ENCODE assay signal across 8 cellular contexts in genomic region chr1:113874017-113874879, GRCh38. TPM values are rescaled to one million over a fixed set of nuclear protein-coding genes. Genes with fewer than 3 reads are reported as not detected.
DNase-seq lines count a peak whose midpoint lies in the region; FAIRE-seq and TF ChIP-seq lines count a peak whose summit lies in the region.

No MANE protein-coding gene starts in this region.

- no peak overlapping the region for H3K4me2 ChIP-seq in MM.1S (ENCODE audit: low read depth, low read length)
- H3K4me2 ChIP-seq in osteoblast (ENCODE audit: insufficient read depth, low read length) = no peak overlapping the region

- H3K27ac ChIP-seq in MM.1S (ENCODE audit: low read length) = no peak overlapping the region
- no peak overlapping the region for H3K27ac ChIP-seq in osteoblast (ENCODE audit: low read depth, low read length)
- no peak overlapping the region for H3K27ac ChIP-seq in kidney (ENCODE audit: low read depth in 2 of 2, low read length in 2 of 2)

- no peaks in the 10 kb centered on the region for H3K9me2 ChIP-seq in MM.1S (replicated peaks; ENCODE audit: insufficient read depth, low read length)

- H3K79me2 ChIP-seq in MM.1S (ENCODE audit: low read length) = no peaks in the 10 kb centered on the region
- no peaks in the 10 kb centered on the region for H3K79me2 ChIP-seq in osteoblast (ENCODE audit: insufficient read depth, low read length)

- no peaks in the 10 kb centered on the region for H3K9me3 Mint-ChIP-seq in activated naive CD8-positive, alpha-beta T cell treated with anti-CD3 and anti-CD28 coated beads for 36 hours

- H3K27me3 Mint-ChIP-seq in activated naive CD8-positive, alpha-beta T cell treated with anti-CD3 and anti-CD28 coated beads for 36 hours = no peaks in the 10 kb centered on the region

- peaks cover 14% of the 10 kb centered on the region for H3K4me1 ChIP-seq in MM.1S (ENCODE audit: low read length)
- peaks cover 21% of the 10 kb centered on the region for H3K4me1 ChIP-seq in osteoblast (ENCODE audit: insufficient read depth, low read length)
- no peaks in the 10 kb centered on the region for H3K4me1 ChIP-seq in kidney (ENCODE audit: control insufficient read depth in 1 of 2, insufficient read depth in 1 of 2, low read depth in 1 of 2, low read length in 2 of 2)

- H3K27me3 ChIP-seq in MM.1S (replicated peaks; ENCODE audit: insufficient read depth, low read length) (no peaks in the 10 kb centered on the region), osteoblast (ENCODE audit: insufficient read depth, low read length) (no peaks in the 10 kb centered on the region)

- no peak overlapping the region for H2AFZ ChIP-seq in MM.1S (ENCODE audit: low read length)
- no peak overlapping the region for H2AFZ ChIP-seq in osteoblast (ENCODE audit: low read length)

- H3K4me1 Mint-ChIP-seq in activated naive CD8-positive, alpha-beta T cell treated with anti-CD3 and anti-CD28 coated beads for 36 hours = peaks cover 53% of the 10 kb centered on the region

- H4K20me1 ChIP-seq in MM.1S (ENCODE audit: insufficient read depth, low read length) (no peaks in the 10 kb centered on the region), osteoblast (ENCODE audit: insufficient read depth, low read length) (no peaks in the 10 kb centered on the region)

- peak; percentile 36 for TF ChIP-seq CTCF in AG09309 (IDR thresholded peaks at IDR 0.05; ENCODE audit: control insufficient read depth, insufficient read depth, low read depth, low read length, missing control alignments)
- TF ChIP-seq CTCF in MM.1S (IDR thresholded peaks at IDR 0.05; ENCODE audit: low read length) = peak; percentile 20
- peak; percentile 26 for TF ChIP-seq CTCF in osteoblast (IDR thresholded peaks at IDR 0.05; ENCODE audit: extremely low read depth, low read depth, low read length)
- TF ChIP-seq CTCF in kidney (IDR thresholded peaks at IDR 0.05; ENCODE audit: borderline replicate concordance, extremely low read depth, insufficient read depth) = no peak

- no peaks in the 10 kb centered on the region; the same call in 1 of the 2 replicates for H3F3A ChIP-seq in MM.1S (ENCODE audit: insufficient read depth, low read length)

- H3K36me3 ChIP-seq in MM.1S (replicated peaks; ENCODE audit: insufficient read depth, low read length) (no peaks in the 10 kb centered on the region), osteoblast (ENCODE audit: insufficient read depth, low read length) (no peaks in the 10 kb centered on the region), kidney (ENCODE audit: control insufficient read depth in 1 of 2, insufficient read depth in 2 of 2, low read length in 2 of 2) (no peaks in the 10 kb centered on the region)

- intact Hi-C loops in kidney (cut with DNase I) = no loop called here

- H3K9ac ChIP-seq in MM.1S (ENCODE audit: low read length) (no peak overlapping the region), kidney (ENCODE audit: low read length in 2 of 2) (no peak overlapping the region)

- DNase-seq in AG09309 (ENCODE audit: low read depth) (no peak), GM18507 (ENCODE audit: extremely low spot score, insufficient read length, low read depth) (no peak), MM.1S (no peak), osteoblast (ENCODE audit: insufficient read length, low spot score, missing footprints) (no peak), kidney (no peak), pons (ENCODE audit: low spot score) (no peak), UCSD-AML1 (lab: John Stamatoyannopoulos, UW; ENCODE audit: unreplicated experiment) (no peak)
- no peak for DNase-seq in activated naive CD8-positive, alpha-beta T cell treated with anti-CD3 and anti-CD28 coated beads for 36 hours

- peak overlapping the region; percentile 91 for H3K27ac Mint-ChIP-seq in activated naive CD8-positive, alpha-beta T cell treated with anti-CD3 and anti-CD28 coated beads for 36 hours

- peak overlapping the region; percentile 48 for H3K4me3 Mint-ChIP-seq in activated naive CD8-positive, alpha-beta T cell treated with anti-CD3 and anti-CD28 coated beads for 36 hours

- peaks cover 16% of the 10 kb centered on the region for H3K36me3 Mint-ChIP-seq in activated naive CD8-positive, alpha-beta T cell treated with anti-CD3 and anti-CD28 coated beads for 36 hours

- no peak overlapping the region for H3K4me3 ChIP-seq in AG09309 (ENCODE audit: control insufficient read depth, low read depth, low read length)
- H3K4me3 ChIP-seq in MM.1S (ENCODE audit: low read length) = no peak overlapping the region
- H3K4me3 ChIP-seq in osteoblast (ENCODE audit: insufficient read depth, low read length) = no peak overlapping the region
- H3K4me3 ChIP-seq in kidney (ENCODE audit: low read length in 2 of 2) = no peak overlapping the region

- H3K9me3 ChIP-seq in MM.1S (replicated peaks; ENCODE audit: insufficient read depth, low read length) (no peaks in the 10 kb centered on the region), osteoblast (ENCODE audit: low read depth, low read length) (no peaks in the 10 kb centered on the region), kidney (ENCODE audit: control insufficient read depth in 1 of 2, low read length in 2 of 2) (no peaks in the 10 kb centered on the region)

- peak; percentile 83 for FAIRE-seq in GM18507 (lab: Jason Lieb, UNC)
- no peak for FAIRE-seq in kidney (lab: Jason Lieb, UNC)

RNA-seq across cellular contexts. Expression of gene PTPN22, which starts 2.7 kb away (rescaled TPM):
- total RNA-seq in activated naive CD8-positive, alpha-beta T cell treated with anti-CD3 and anti-CD28 coated beads for 36 hours = 10 to 100 TPM; 67.9 to 68.4 TPM
- total RNA-seq in osteoblast (1.1 and 1.8 TPM in 2 replicates), kidney (6.6 TPM)
- polyA plus RNA-seq in kidney (ENCODE audit: insufficient read depth, low read depth, low replicate concordance) = 0.32 TPM

RNA-seq across cellular contexts. Expression of gene BCL2L15, which starts 13.1 kb away (rescaled TPM):
- 1 to 10 TPM in 1 of 2 experiments, under 1 TPM in 1; 0.88 to 2.2 TPM for total RNA-seq in activated naive CD8-positive, alpha-beta T cell treated with anti-CD3 and anti-CD28 coated beads for 36 hours
- total RNA-seq in osteoblast (0.29 and 0.36 TPM in 2 replicates), kidney (34.3 TPM)
- polyA plus RNA-seq in kidney (ENCODE audit: insufficient read depth, low read depth, low replicate concordance) = 2.2 TPM

RNA-seq across cellular contexts. Expression of gene AP4B1, which starts 30.4 kb away (rescaled TPM):
- 10 to 100 TPM; 36.8 to 37.7 TPM for total RNA-seq in activated naive CD8-positive, alpha-beta T cell treated with anti-CD3 and anti-CD28 coated beads for 36 hours
- total RNA-seq in osteoblast = 14.1 and 15.9 TPM in 2 replicates
- 21.7 TPM for total RNA-seq in kidney
- 8.7 TPM for polyA plus RNA-seq in kidney (ENCODE audit: insufficient read depth, low read depth, low replicate concordance)

RNA-seq across cellular contexts. Expression of gene DCLRE1B, which starts 30.9 kb away (rescaled TPM):
- 10 to 100 TPM; 25.2 to 26.5 TPM for total RNA-seq in activated naive CD8-positive, alpha-beta T cell treated with anti-CD3 and anti-CD28 coated beads for 36 hours
- 3.6 and 4.7 TPM in 2 replicates for total RNA-seq in osteoblast
- total RNA-seq in kidney = 6.1 TPM
- 1.4 TPM for polyA plus RNA-seq in kidney (ENCODE audit: insufficient read depth, low read depth, low replicate concordance)

RNA-seq across cellular contexts. Expression of gene HIPK1, which starts 54.9 kb away (rescaled TPM):
- 10 to 100 TPM; 41.1 to 45.7 TPM for total RNA-seq in activated naive CD8-positive, alpha-beta T cell treated with anti-CD3 and anti-CD28 coated beads for 36 hours
- total RNA-seq in osteoblast (22.7 and 23.9 TPM in 2 replicates), kidney (65.0 TPM)
- 8.4 TPM for polyA plus RNA-seq in kidney (ENCODE audit: insufficient read depth, low read depth, low replicate concordance)

Comparison
In these comparisons a context has a peak if more than half of its experiments do, and no peak if none do; other contexts are left out.
1. RNA of gene BCL2L15, which starts 13.1 kb away (total RNA-seq): 34.3 TPM in kidney (single experiment); 0.88 to 2.2 TPM in activated naive CD8-positive, alpha-beta T cell treated with anti-CD3 and anti-CD28 coated beads for 36 hours and 0.29 to 0.36 TPM in osteoblast; every median in the first group is over 10 times any median in the second.